ENCODE assay signal across 14 cellular contexts in genomic region chr2:176139170-176139611, GRCh38. TPM values are rescaled to one million over a fixed set of nuclear protein-coding genes. Genes with fewer than 3 reads are reported as not detected.
A peak's percentile ranks its signal among the peaks of the same experiment; 100 is the strongest.
DNase-seq lines count a peak whose midpoint lies in the region; ATAC-seq, FAIRE-seq and TF ChIP-seq lines count a peak whose summit lies in the region.
"Had no signal": no experiment of that assay in that cellular context is flagged by ENCODE, and none has a peak within 500 bp of the region (broad histone marks: within the 10 kb centered on the region; RNA-seq: fewer than 3 reads in every experiment).

No MANE protein-coding gene starts in this region.

- peaks cover 32% of the 10 kb centered on the region for H3F3A ChIP-seq in SK-N-SH (replicated peaks; ENCODE audit: insufficient read depth)

- FAIRE-seq in kidney (lab: Jason Lieb, UNC) = no peak

- TF ChIP-seq CTCF in SK-N-SH (IDR thresholded peaks at IDR 0.05) (no peak), kidney (IDR thresholded peaks at IDR 0.05; ENCODE audit: borderline replicate concordance, extremely low read depth, insufficient read depth) (no peak), lower lobe of right lung (IDR thresholded peaks at IDR 0.05) (no peak)

- no peak for TF ChIP-seq EP300 in SK-N-SH (IDR thresholded peaks at IDR 0.05; ENCODE audit: borderline replicate concordance in 1 of 2, low read depth in 1 of 2, low read length in 1 of 2)

- H3K9ac ChIP-seq in SK-N-SH (peak overlapping the region; percentile 94), kidney (ENCODE audit: low read length in 2 of 2) (peak overlapping the region; percentile 44 to 95)

- H3K36me3 Mint-ChIP-seq in stimulated activated naive B cell treated with anti-CD40 and anti-IgM and Interleukin-4, amounts not matched to agents 10 μg/mL and 1 μg/mL and 100 μg/mL, for 72 hours = peaks cover 3 to 8% of the 10 kb centered on the region in 2 donors

- H3K4me1 ChIP-seq in SK-N-SH (ENCODE audit: control insufficient read depth in 1 of 2, insufficient read depth in 2 of 2, low read depth in 1 of 2, low read length in 1 of 2) (peaks cover 19 to 42% of the 10 kb centered on the region in 2 experiments), kidney (ENCODE audit: control insufficient read depth in 1 of 2, insufficient read depth in 1 of 2, low read depth in 1 of 2, low read length in 2 of 2) (peaks cover 18 to 25% of the 10 kb centered on the region in 2 donors), lower lobe of right lung (peaks cover 25% of the 10 kb centered on the region)

- CTCF ChIA-PET in SK-N-SH (lab: Yijun Ruan, JAX) = interaction anchor here (0.7 to 26.1 kb wide), 23 partner anchors 8 to 1194 kb away, joined by 3 to 1047 read pairs (median 6); partner anchors contain the start of genes HOXD3, HOXD4 and HOXD9

- no peak for TF ChIP-seq RAD21 in SK-N-SH (IDR thresholded peaks at IDR 0.05; ENCODE audit: low read length)

- peaks cover 4% of the 10 kb centered on the region in 2 donors for H3K9me3 Mint-ChIP-seq in stimulated activated naive B cell treated with anti-CD40 and anti-IgM and Interleukin-4, amounts not matched to agents 10 μg/mL and 1 μg/mL and 100 μg/mL, for 72 hours

- H3K27ac ChIP-seq in SK-N-SH (ENCODE audit: low read depth in 2 of 2, low read length in 1 of 2) (peak overlapping the region; percentile 63 to 92), kidney (ENCODE audit: low read depth in 2 of 2, low read length in 2 of 2) (peak overlapping the region; percentile 94 to 97), lower lobe of right lung (no peak overlapping the region)
- H3K27ac ChIP-seq: SJSA1 had no signal

- intact Hi-C loops in kidney (cut with DNase I) (no loop called here), lower lobe of right lung (cut with DNase I) (loop anchor here (10.0 kb wide), 1 partner anchor 416 kb away; no protein-coding TSS in a partner anchor)

- POLR2A ChIA-PET in SK-N-SH (lab: Yijun Ruan, JAX) = interaction anchor here (1.2 to 3.0 kb wide), 7 partner anchors 8 to 499 kb away, joined by 4 to 21 read pairs (median 6); partner anchors contain the start of gene MTX2

- peaks cover 63 to 93% of the 10 kb centered on the region in 2 donors for H3K27me3 Mint-ChIP-seq in stimulated activated naive B cell treated with anti-CD40 and anti-IgM and Interleukin-4, amounts not matched to agents 10 μg/mL and 1 μg/mL and 100 μg/mL, for 72 hours

- peak overlapping the region; percentile 96 for H3K4me2 ChIP-seq in SK-N-SH

- peak overlapping the region; percentile 94 for H2AFZ ChIP-seq in SK-N-SH (ENCODE audit: low read depth)

- H3K36me3 ChIP-seq in SK-N-SH (replicated peaks in 1 of 2; ENCODE audit: control insufficient read depth in 1 of 2, insufficient read depth in 2 of 2, low read length in 1 of 2) (no peaks in the 10 kb centered on the region), kidney (ENCODE audit: control insufficient read depth in 1 of 2, insufficient read depth in 2 of 2, low read length in 2 of 2) (no peaks in the 10 kb centered on the region), lower lobe of right lung (no peaks in the 10 kb centered on the region)

- DNase-seq in SK-N-SH (peak; percentile 62), RPMI7951 (ENCODE audit: low read depth) (peak; percentile 42), kidney (peak; percentile 58), lower lobe of right lung (no peak), cerebellar cortex (ENCODE audit: low spot score) (no peak), KG1 (lab: John Stamatoyannopoulos, UW) (no peak)
- no peak for DNase-seq in stimulated activated naive B cell treated with anti-CD40 and anti-IgM and Interleukin-4, amounts not matched to agents 10 μg/mL and 1 μg/mL and 100 μg/mL, for 72 hours
- DNase-seq: activated CD4-positive, alpha-beta T cell treated with anti-CD3 and anti-CD28 coated beads for 36 hours; MM.1S; NCI-H69; stimulated activated CD4-positive, alpha-beta T cell treated with anti-CD3 and anti-CD28 coated beads, Interleukin-15, amount 100 ng/mL, for 24 hours had no signal

- H3K9me3 ChIP-seq in SK-N-SH (no peaks in the 10 kb centered on the region), kidney (ENCODE audit: control insufficient read depth in 1 of 2, low read length in 2 of 2) (no peaks in the 10 kb centered on the region), lower lobe of right lung (no peaks in the 10 kb centered on the region)
- H3K9me3 ChIP-seq: SJSA1 had no signal

- H3K27me3 ChIP-seq in SK-N-SH (ENCODE audit: insufficient read depth) (no peaks in the 10 kb centered on the region), lower lobe of right lung (ENCODE audit: low read depth) (peaks cover 99% of the 10 kb centered on the region)
- H3K27me3 ChIP-seq: SJSA1 had no signal

- peaks cover 15 to 25% of the 10 kb centered on the region in 2 donors for H3K4me1 Mint-ChIP-seq in stimulated activated naive B cell treated with anti-CD40 and anti-IgM and Interleukin-4, amounts not matched to agents 10 μg/mL and 1 μg/mL and 100 μg/mL, for 72 hours

- peak overlapping the region; percentile 33 for H3K27ac Mint-ChIP-seq in stimulated activated naive B cell treated with anti-CD40 and anti-IgM and Interleukin-4, amounts not matched to agents 10 μg/mL and 1 μg/mL and 100 μg/mL, for 72 hours
- H3K27ac Mint-ChIP-seq: activated CD4-positive, alpha-beta T cell treated with anti-CD3 and anti-CD28 coated beads for 36 hours had no signal

- H3K79me2 ChIP-seq in SK-N-SH (ENCODE audit: insufficient read depth) = peaks cover 45% of the 10 kb centered on the region

- 30% methylated on average over 18 of the region's 18 CpGs for WGBS in SK-N-SH (ENCODE audit: low lambda C conversion rate)

- peak overlapping the region; percentile 83 to 86 for H3K4me3 ChIP-seq in SK-N-SH (ENCODE audit: low read depth in 2 of 2, low read length in 1 of 2)
- peak overlapping the region; percentile 71 to 84 for H3K4me3 ChIP-seq in kidney (ENCODE audit: low read length in 2 of 2)
- no peak overlapping the region for H3K4me3 ChIP-seq in lower lobe of right lung
- H3K4me3 ChIP-seq: SJSA1 had no signal

- no peak for ATAC-seq in SK-N-SH treated with all-trans-retinoic acid at 6 μM for 48 hours
- no peak for ATAC-seq in stimulated activated naive B cell treated with anti-CD40 and anti-IgM and Interleukin-4, amounts not matched to agents 10 μg/mL and 1 μg/mL and 100 μg/mL, for 72 hours (replicated peaks)
- ATAC-seq in lower lobe of right lung = no peak
- ATAC-seq: activated CD4-positive, alpha-beta T cell treated with anti-CD3 and anti-CD28 coated beads for 36 hours had no signal

- H4K20me1 ChIP-seq in SK-N-SH (ENCODE audit: insufficient read depth) = no peaks in the 10 kb centered on the region

- H3K4me3 Mint-ChIP-seq in stimulated activated naive B cell treated with anti-CD40 and anti-IgM and Interleukin-4, amounts not matched to agents 10 μg/mL and 1 μg/mL and 100 μg/mL, for 72 hours = peak overlapping the region; percentile 9 to 11

- H3K9me2 ChIP-seq in SK-N-SH = no peaks in the 10 kb centered on the region

TF ChIP-seq in SK-N-SH, 30 proteins besides CTCF, POLR2A, EP300 and RAD21 (continues in another document):
- TF ChIP-seq RFX5 (IDR thresholded peaks at IDR 0.05; ENCODE audit: low read length) = no peak
- TF ChIP-seq SMC3 (IDR thresholded peaks at IDR 0.05; ENCODE audit: low read depth, low read length) = no peak
- no peak for TF ChIP-seq POLR2AphosphoS5 (IDR thresholded peaks at IDR 0.05; ENCODE audit: low read depth, low read length)
- no peak for TF ChIP-seq MEF2A (IDR thresholded peaks at IDR 0.05; ENCODE audit: borderline replicate concordance, low read depth)
- no peak for TF ChIP-seq NRF1 (IDR thresholded peaks at IDR 0.05; ENCODE audit: low read depth, low read length)
- no peak for TF ChIP-seq FOSL2 (IDR thresholded peaks at IDR 0.05; ENCODE audit: borderline replicate concordance, low read depth)

TF ChIP-seq in SK-N-SH treated with all-trans-retinoic acid at 6 μM for 48 hours, 23 proteins besides CTCF, POLR2A, EP300 and RAD21 (continues in another document):
- no peak for TF ChIP-seq OSR1 (CRISPR knock-in tag; IDR thresholded peaks at IDR 0.05)

RNA-seq across cellular contexts. Expression of gene HOXD8, which starts 9.7 kb away (rescaled TPM):
- polyA plus RNA-seq in SK-N-SH (2012; rRNA removed) = 6.4 and 8.2 TPM in 2 replicates
- 9.8 and 10.2 TPM in 2 replicates for polyA plus RNA-seq in SK-N-SH (2012; cell fraction: cytosol; rRNA removed)
- 3.2 and 5.0 TPM in 2 replicates for polyA plus RNA-seq in SK-N-SH (2012; cell fraction: nucleus; rRNA removed)
- 11.7 and 16.1 TPM in 2 replicates for total RNA-seq in RPMI7951 (2014; rRNA removed; shearing (Covaris generic))
- total RNA-seq in kidney = 76.5 TPM
- polyA plus RNA-seq in kidney (ENCODE audit: insufficient read depth, low read depth, low replicate concordance) = 122 TPM
- total RNA-seq in lower lobe of right lung = 2.3 TPM
- total RNA-seq: activated CD4-positive, alpha-beta T cell treated with anti-CD3 and anti-CD28 coated beads for 36 hours had no signal

RNA-seq across cellular contexts. Expression of gene HOXD4, which starts 12.2 kb away (rescaled TPM):
- 1.0 and 1.6 TPM in 2 replicates for polyA plus RNA-seq in SK-N-SH (2012; rRNA removed)
- 0.24 and 0.43 TPM in 2 replicates for polyA plus RNA-seq in SK-N-SH (2012; cell fraction: cytosol; rRNA removed)
- polyA plus RNA-seq in SK-N-SH (2012; cell fraction: nucleus; rRNA removed) = 11.1 and 13.3 TPM in 2 replicates
- total RNA-seq in RPMI7951 (2014; rRNA removed; shearing (Covaris generic)) = 7.2 and 9.6 TPM in 2 replicates
- 27.8 TPM for total RNA-seq in kidney
- 12.1 TPM for polyA plus RNA-seq in kidney (ENCODE audit: insufficient read depth, low read depth, low replicate concordance)
- total RNA-seq in lower lobe of right lung = 0.97 TPM
- total RNA-seq: activated CD4-positive, alpha-beta T cell treated with anti-CD3 and anti-CD28 coated beads for 36 hours had no signal

RNA-seq across cellular contexts. Expression of gene HOXD9, which starts 16.7 kb away (rescaled TPM):
- polyA plus RNA-seq in SK-N-SH (2012; rRNA removed) (3.6 and 4.8 TPM in 2 replicates), kidney (ENCODE audit: insufficient read depth, low read depth, low replicate concordance) (36.4 TPM)
- polyA plus RNA-seq in SK-N-SH (2012; cell fraction: cytosol; rRNA removed) = 4.2 and 5.0 TPM in 2 replicates
- polyA plus RNA-seq in SK-N-SH (2012; cell fraction: nucleus; rRNA removed) = 4.3 and 6.4 TPM in 2 replicates
- 1.4 TPM in 2 replicates for total RNA-seq in RPMI7951 (2014; rRNA removed; shearing (Covaris generic))
- total RNA-seq in kidney (36.5 TPM), lower lobe of right lung (0.86 TPM)
- total RNA-seq: activated CD4-positive, alpha-beta T cell treated with anti-CD3 and anti-CD28 coated beads for 36 hours had no signal

RNA-seq across cellular contexts. Expression of gene HOXD3, which starts 17.9 kb away (rescaled TPM):
- 0.80 and 0.81 TPM in 2 replicates for polyA plus RNA-seq in SK-N-SH (2012; rRNA removed)
- polyA plus RNA-seq in SK-N-SH (2012; cell fraction: cytosol; rRNA removed) = 0.62 and 0.88 TPM in 2 replicates
- polyA plus RNA-seq in SK-N-SH (2012; cell fraction: nucleus; rRNA removed) = 1.4 and 3.9 TPM in 2 replicates
- 1.6 and 2.1 TPM in 2 replicates for total RNA-seq in RPMI7951 (2014; rRNA removed; shearing (Covaris generic))
- total RNA-seq in kidney = 29.3 TPM
- 16.9 TPM for polyA plus RNA-seq in kidney (ENCODE audit: insufficient read depth, low read depth, low replicate concordance)
- total RNA-seq in lower lobe of right lung = 0.47 TPM
- total RNA-seq: activated CD4-positive, alpha-beta T cell treated with anti-CD3 and anti-CD28 coated beads for 36 hours had no signal

RNA-seq across cellular contexts. Expression of gene HOXD10, which starts 22.6 kb away (rescaled TPM):
- 0.03 and 0.10 TPM in 2 replicates for polyA plus RNA-seq in SK-N-SH (2012; rRNA removed)
- 0.04 TPM in 2 replicates for polyA plus RNA-seq in SK-N-SH (2012; cell fraction: cytosol; rRNA removed)
- polyA plus RNA-seq in SK-N-SH (2012; cell fraction: nucleus; rRNA removed) = 0.06 TPM in 1 of 2 replicates, not detected in the other
- total RNA-seq in RPMI7951 (2014; rRNA removed; shearing (Covaris generic)) = not detected in 2 replicates
- total RNA-seq in kidney = 35.4 TPM
- polyA plus RNA-seq in kidney (ENCODE audit: insufficient read depth, low read depth, low replicate concordance) = 28.2 TPM
- not detected for total RNA-seq in lower lobe of right lung
- total RNA-seq: activated CD4-positive, alpha-beta T cell treated with anti-CD3 and anti-CD28 coated beads for 36 hours; mucosa of gallbladder; SJSA1 had no signal

Comparison
In these comparisons a context has a peak if more than half of its experiments do, and no peak if none do; other contexts are left out.
1. DNase-seq: peak in SK-N-SH (single experiment), RPMI7951 (single experiment) and kidney (single experiment); none in stimulated activated naive B cell treated with anti-CD40 and anti-IgM and Interleukin-4, amounts not matched to agents 10 μg/mL and 1 μg/mL and 100 μg/mL, for 72 hours (single experiment), lower lobe of right lung (single experiment), cerebellar cortex (single experiment) and KG1 (single experiment).
2. RNA of gene HOXD9, which starts 16.7 kb away (total RNA-seq): 36.5 TPM in kidney (single experiment); 1.4 TPM in RPMI7951 and 0.86 TPM in lower lobe of right lung (single experiment); every median in the first group is over 10 times any median in the second.